ENCODE assay signal across 2 cellular contexts in the genomic region with DNA sequence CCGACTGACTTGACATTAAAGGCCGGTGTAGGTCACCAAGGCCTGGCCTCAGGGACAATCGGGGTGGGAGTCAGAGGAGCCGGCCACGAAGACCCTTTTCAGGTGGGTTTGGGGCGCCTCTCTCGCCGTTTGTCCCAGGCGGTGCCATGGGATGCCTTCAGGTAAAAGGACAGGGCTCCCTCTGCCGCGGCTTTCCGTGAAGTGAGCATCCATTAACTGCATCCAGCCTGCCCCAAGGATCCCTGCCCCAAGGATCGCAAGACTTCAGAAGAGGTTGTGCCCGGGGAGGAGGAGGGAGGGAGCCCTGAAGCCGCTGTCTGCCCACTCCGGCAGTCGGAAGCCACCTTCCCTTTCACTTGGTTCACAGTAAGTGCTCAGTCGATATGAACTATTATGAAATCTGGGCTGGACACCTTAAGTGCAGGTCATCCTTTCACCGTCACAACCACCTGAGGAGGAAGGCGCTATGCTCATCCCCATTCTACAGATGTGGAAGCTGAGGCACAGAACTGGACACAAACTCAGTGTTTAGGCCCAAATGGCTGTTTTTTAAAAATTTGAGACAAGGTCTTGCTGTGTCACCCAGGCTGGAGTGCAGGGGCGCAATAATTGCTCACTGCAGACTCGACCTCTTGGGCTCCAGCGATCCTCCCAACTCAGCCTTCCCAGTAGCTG.
TF ChIP-seq lines count a peak whose summit lies in the region.

No MANE protein-coding gene starts in this region.

TF ChIP-seq in H1, 55 proteins besides CTCF, POLR2A, EP300 and RAD21:
- peak; percentile 42; the same call in 1 of the 2 replicates for TF ChIP-seq KDM1A (IDR thresholded peaks at IDR 0.05; ENCODE audit: borderline replicate concordance, low read length)
- no peak for TF ChIP-seq RBBP5 (IDR thresholded peaks at IDR 0.05; ENCODE audit: borderline replicate concordance, low read depth, low read length)

TF ChIP-seq in liver, 16 proteins besides CTCF, POLR2A, EP300 and RAD21:
- no peak for TF ChIP-seq NR2F2 (IDR thresholded peaks at IDR 0.05)
- TF ChIP-seq RXRA (IDR thresholded peaks at IDR 0.05), result peak in 1 of 2 donors; percentile 4
- TF ChIP-seq JUND (IDR thresholded peaks at IDR 0.05), result no peak
- TF ChIP-seq, protein P1, sequence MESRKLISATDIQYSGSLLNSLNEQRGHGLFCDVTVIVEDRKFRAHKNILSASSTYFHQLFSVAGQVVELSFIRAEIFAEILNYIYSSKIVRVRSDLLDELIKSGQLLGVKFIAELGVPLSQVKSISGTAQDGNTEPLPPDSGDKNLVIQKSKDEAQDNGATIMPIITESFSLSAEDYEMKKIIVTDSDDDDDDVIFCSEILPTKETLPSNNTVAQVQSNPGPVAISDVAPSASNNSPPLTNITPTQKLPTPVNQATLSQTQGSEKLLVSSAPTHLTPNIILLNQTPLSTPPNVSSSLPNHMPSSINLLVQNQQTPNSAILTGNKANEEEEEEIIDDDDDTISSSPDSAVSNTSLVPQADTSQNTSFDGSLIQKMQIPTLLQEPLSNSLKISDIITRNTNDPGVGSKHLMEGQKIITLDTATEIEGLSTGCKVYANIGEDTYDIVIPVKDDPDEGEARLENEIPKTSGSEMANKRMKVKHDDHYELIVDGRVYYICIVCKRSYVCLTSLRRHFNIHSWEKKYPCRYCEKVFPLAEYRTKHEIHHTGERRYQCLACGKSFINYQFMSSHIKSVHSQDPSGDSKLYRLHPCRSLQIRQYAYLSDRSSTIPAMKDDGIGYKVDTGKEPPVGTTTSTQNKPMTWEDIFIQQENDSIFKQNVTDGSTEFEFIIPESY (IDR thresholded peaks at IDR 0.05), result no peak
- no peak for TF ChIP-seq HNF4G (IDR thresholded peaks at IDR 0.05)
- TF ChIP-seq FOXA2 (IDR thresholded peaks at IDR 0.05), result no peak
